ENCODE assay signal across 1 cellular context in genomic region chr18:55430026-55430425, GRCh38.
TF ChIP-seq lines count a peak whose summit lies in the region.

No MANE protein-coding gene starts in this region.

TF ChIP-seq in HEK293, 187 proteins besides CTCF, POLR2A, EP300 and RAD21 (continued from another document):
- TF ChIP-seq, protein P1, sequence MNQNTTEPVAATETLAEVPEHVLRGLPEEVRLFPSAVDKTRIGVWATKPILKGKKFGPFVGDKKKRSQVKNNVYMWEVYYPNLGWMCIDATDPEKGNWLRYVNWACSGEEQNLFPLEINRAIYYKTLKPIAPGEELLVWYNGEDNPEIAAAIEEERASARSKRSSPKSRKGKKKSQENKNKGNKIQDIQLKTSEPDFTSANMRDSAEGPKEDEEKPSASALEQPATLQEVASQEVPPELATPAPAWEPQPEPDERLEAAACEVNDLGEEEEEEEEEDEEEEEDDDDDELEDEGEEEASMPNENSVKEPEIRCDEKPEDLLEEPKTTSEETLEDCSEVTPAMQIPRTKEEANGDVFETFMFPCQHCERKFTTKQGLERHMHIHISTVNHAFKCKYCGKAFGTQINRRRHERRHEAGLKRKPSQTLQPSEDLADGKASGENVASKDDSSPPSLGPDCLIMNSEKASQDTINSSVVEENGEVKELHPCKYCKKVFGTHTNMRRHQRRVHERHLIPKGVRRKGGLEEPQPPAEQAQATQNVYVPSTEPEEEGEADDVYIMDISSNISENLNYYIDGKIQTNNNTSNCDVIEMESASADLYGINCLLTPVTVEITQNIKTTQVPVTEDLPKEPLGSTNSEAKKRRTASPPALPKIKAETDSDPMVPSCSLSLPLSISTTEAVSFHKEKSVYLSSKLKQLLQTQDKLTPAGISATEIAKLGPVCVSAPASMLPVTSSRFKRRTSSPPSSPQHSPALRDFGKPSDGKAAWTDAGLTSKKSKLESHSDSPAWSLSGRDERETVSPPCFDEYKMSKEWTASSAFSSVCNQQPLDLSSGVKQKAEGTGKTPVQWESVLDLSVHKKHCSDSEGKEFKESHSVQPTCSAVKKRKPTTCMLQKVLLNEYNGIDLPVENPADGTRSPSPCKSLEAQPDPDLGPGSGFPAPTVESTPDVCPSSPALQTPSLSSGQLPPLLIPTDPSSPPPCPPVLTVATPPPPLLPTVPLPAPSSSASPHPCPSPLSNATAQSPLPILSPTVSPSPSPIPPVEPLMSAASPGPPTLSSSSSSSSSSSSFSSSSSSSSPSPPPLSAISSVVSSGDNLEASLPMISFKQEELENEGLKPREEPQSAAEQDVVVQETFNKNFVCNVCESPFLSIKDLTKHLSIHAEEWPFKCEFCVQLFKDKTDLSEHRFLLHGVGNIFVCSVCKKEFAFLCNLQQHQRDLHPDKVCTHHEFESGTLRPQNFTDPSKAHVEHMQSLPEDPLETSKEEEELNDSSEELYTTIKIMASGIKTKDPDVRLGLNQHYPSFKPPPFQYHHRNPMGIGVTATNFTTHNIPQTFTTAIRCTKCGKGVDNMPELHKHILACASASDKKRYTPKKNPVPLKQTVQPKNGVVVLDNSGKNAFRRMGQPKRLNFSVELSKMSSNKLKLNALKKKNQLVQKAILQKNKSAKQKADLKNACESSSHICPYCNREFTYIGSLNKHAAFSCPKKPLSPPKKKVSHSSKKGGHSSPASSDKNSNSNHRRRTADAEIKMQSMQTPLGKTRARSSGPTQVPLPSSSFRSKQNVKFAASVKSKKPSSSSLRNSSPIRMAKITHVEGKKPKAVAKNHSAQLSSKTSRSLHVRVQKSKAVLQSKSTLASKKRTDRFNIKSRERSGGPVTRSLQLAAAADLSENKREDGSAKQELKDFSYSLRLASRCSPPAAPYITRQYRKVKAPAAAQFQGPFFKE (tag by site-specific recombination; IDR thresholded peaks at IDR 0.05; ENCODE audit: borderline replicate concordance): no peak
- no peak for TF ChIP-seq ZNF621 (tag by site-specific recombination; IDR thresholded peaks at IDR 0.05)
- TF ChIP-seq, protein P2, sequence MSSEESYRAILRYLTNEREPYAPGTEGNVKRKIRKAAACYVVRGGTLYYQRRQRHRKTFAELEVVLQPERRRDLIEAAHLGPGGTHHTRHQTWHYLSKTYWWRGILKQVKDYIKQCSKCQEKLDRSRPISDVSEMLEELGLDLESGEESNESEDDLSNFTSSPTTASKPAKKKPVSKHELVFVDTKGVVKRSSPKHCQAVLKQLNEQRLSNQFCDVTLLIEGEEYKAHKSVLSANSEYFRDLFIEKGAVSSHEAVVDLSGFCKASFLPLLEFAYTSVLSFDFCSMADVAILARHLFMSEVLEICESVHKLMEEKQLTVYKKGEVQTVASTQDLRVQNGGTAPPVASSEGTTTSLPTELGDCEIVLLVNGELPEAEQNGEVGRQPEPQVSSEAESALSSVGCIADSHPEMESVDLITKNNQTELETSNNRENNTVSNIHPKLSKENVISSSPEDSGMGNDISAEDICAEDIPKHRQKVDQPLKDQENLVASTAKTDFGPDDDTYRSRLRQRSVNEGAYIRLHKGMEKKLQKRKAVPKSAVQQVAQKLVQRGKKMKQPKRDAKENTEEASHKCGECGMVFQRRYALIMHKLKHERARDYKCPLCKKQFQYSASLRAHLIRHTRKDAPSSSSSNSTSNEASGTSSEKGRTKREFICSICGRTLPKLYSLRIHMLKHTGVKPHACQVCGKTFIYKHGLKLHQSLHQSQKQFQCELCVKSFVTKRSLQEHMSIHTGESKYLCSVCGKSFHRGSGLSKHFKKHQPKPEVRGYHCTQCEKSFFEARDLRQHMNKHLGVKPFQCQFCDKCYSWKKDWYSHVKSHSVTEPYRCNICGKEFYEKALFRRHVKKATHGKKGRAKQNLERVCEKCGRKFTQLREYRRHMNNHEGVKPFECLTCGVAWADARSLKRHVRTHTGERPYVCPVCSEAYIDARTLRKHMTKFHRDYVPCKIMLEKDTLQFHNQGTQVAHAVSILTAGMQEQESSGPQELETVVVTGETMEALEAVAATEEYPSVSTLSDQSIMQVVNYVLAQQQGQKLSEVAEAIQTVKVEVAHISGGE (tag by site-specific recombination; conservative IDR thresholded peaks at IDR 0.05; ENCODE audit: low read depth): no peak
- no peak for TF ChIP-seq KLF16 (tag by site-specific recombination; IDR thresholded peaks at IDR 0.05)
- peak; percentile 23; the same call in 1 of the 2 replicates for TF ChIP-seq PRDM6 (tag by site-specific recombination; IDR thresholded peaks at IDR 0.05)
- TF ChIP-seq ZNF514 (tag by site-specific recombination; IDR thresholded peaks at IDR 0.05): no peak
- no peak for TF ChIP-seq ZNF221 (tag by site-specific recombination; IDR thresholded peaks at IDR 0.05; ENCODE audit: borderline replicate concordance)
